In genomic region chr12:89840162-89840922, GRCh38 we compare ENCODE assay signal across 21 cellular contexts.
DNase-seq lines count a peak whose midpoint lies in the region; ATAC-seq and TF ChIP-seq lines count a peak whose summit lies in the region.
"Had no signal": no experiment of that assay in that cellular context is flagged by ENCODE, and none has a peak within 500 bp of the region (broad histone marks: within the 10 kb centered on the region; RNA-seq: fewer than 3 reads in every experiment).

No MANE protein-coding gene starts in this region.

- WGBS in gastroesophageal sphincter (ENCODE audit: low coverage in 1 of 2), 2 donors, result 78 to 85% methylated on average over 4 of the region's 4 CpGs

- TF ChIP-seq CTCF in ascending aorta (IDR thresholded peaks at IDR 0.05), result no peak
- no peak for TF ChIP-seq CTCF in mucosa of descending colon (IDR thresholded peaks at IDR 0.05)
- no peak for TF ChIP-seq CTCF in gastroesophageal sphincter (IDR thresholded peaks at IDR 0.05)

- intact Hi-C loops in ascending aorta (cut with DNase I) (no loop called here), mucosa of descending colon (cut with DNase I, micrococcal nuclease) (no loop called here)

- ATAC-seq in GM18511 (IDR thresholded peaks at IDR 0.05; ENCODE audit: unreplicated experiment) (peak; percentile 46), mucosa of descending colon (no peak), gastroesophageal sphincter (no peak)
- ATAC-seq: HCT116, natural killer cell, psoas muscle had no signal

- no peak overlapping the region for H3K27ac ChIP-seq in ascending aorta
- H3K27ac ChIP-seq in gastroesophageal sphincter, result no peak overlapping the region
- H3K27ac ChIP-seq: breast epithelium, esophagus muscularis mucosa, psoas muscle, thyroid gland had no signal

- peak; percentile 39 to 58 for DNase-seq in AML-193 (lab: John Stamatoyannopoulos, UW)
- DNase-seq in NOMO-1 treated with DMSO at 0.1 percent for 48 hours (lab: John Stamatoyannopoulos, UW; ENCODE audit: unreplicated experiment), result peak; percentile 73
- DNase-seq in fibroblast of gingiva (ENCODE audit: low read depth), result peak; percentile 50
- DNase-seq in ascending aorta (ENCODE audit: low spot score in 2 of 2), result no peak
- no peak for DNase-seq in mucosa of descending colon
- DNase-seq in NCI-H128 (lab: John Stamatoyannopoulos, UW; ENCODE audit: unreplicated experiment), result no peak
- DNase-seq: activated CD4-positive, alpha-beta memory T cell treated with anti-CD3 and anti-CD28 coated beads, Interleukin-2, amount 10 ng/mL, durations not matched to agents 7 days and 5 days; activated naive CD8-positive, alpha-beta T cell treated with anti-CD3 and anti-CD28 coated beads, Interleukin-2, amount 10 ng/mL, durations not matched to agents 7 days and 5 days; kidney; mammary epithelial cell; natural killer cell; NCI-H2081; NCI-H524 treated with DMSO at 0.1 percent for 48 hours; psoas muscle; stimulated activated CD4-positive, alpha-beta T cell treated with anti-CD3 and anti-CD28 coated beads, Interleukin-12 subunit alpha, Interleukin-12 subunit beta, amount 100 ng/mL, for 4 hours; thyroid gland had no signal

- H3K9me3 ChIP-seq in ascending aorta (no peaks in the 10 kb centered on the region), mucosa of descending colon (no peaks in the 10 kb centered on the region), gastroesophageal sphincter (no peaks in the 10 kb centered on the region)
- H3K9me3 ChIP-seq: breast epithelium, esophagus muscularis mucosa, psoas muscle, thyroid gland had no signal

- no peaks in the 10 kb centered on the region for H3K4me1 ChIP-seq in ascending aorta
- no peaks in the 10 kb centered on the region for H3K4me1 ChIP-seq in mucosa of descending colon (ENCODE audit: low read depth)
- H3K4me1 ChIP-seq in gastroesophageal sphincter, result no peaks in the 10 kb centered on the region
- H3K4me1 ChIP-seq: breast epithelium, esophagus muscularis mucosa, psoas muscle, thyroid gland had no signal

- H3K36me3 ChIP-seq in ascending aorta, result no peaks in the 10 kb centered on the region
- no peaks in the 10 kb centered on the region for H3K36me3 ChIP-seq in mucosa of descending colon (ENCODE audit: low read depth)
- no peaks in the 10 kb centered on the region for H3K36me3 ChIP-seq in gastroesophageal sphincter
- H3K36me3 ChIP-seq: breast epithelium, esophagus muscularis mucosa, thyroid gland had no signal

- no peaks in the 10 kb centered on the region for H3K27me3 ChIP-seq in ascending aorta
- H3K27me3 ChIP-seq in gastroesophageal sphincter, result no peaks in the 10 kb centered on the region
- H3K27me3 ChIP-seq: breast epithelium, esophagus muscularis mucosa, thyroid gland had no signal

- H3K4me3 ChIP-seq in ascending aorta (no peak overlapping the region), mucosa of descending colon (no peak overlapping the region), gastroesophageal sphincter (no peak overlapping the region)
- H3K4me3 ChIP-seq: breast epithelium, esophagus muscularis mucosa, psoas muscle, thyroid gland had no signal

- TF ChIP-seq POLR2A in gastroesophageal sphincter (IDR thresholded peaks at IDR 0.05), result no peak

- TF ChIP-seq EP300 in gastroesophageal sphincter (IDR thresholded peaks at IDR 0.05), result no peak

Comparison
In these comparisons a context has a peak if more than half of its experiments do, and no peak if none do; other contexts are left out.
1. DNase-seq: peak in AML-193 (2 of 2), NOMO-1 treated with DMSO at 0.1 percent for 48 hours (single experiment) and fibroblast of gingiva (single experiment); none in ascending aorta (0 of 2), mucosa of descending colon (0 of 3) and NCI-H128 (single experiment).